Comparison of ENCODE assay signal across 10 cellular contexts in genomic region chr6:166167801-166168615, GRCh38. TPM values are rescaled to one million over a fixed set of nuclear protein-coding genes. Genes with fewer than 3 reads are reported as not detected.
A peak's percentile ranks its signal among the peaks of the same experiment; 100 is the strongest.
DNase-seq lines count a peak whose midpoint lies in the region; ATAC-seq and TF ChIP-seq lines count a peak whose summit lies in the region.
"Had no signal": no experiment of that assay in that cellular context is flagged by ENCODE, and none has a peak within 500 bp of the region (broad histone marks: within the 10 kb centered on the region; RNA-seq: fewer than 3 reads in every experiment).

TSS of gene TBXT (minus strand) at chr6:166167851. CDS start at chr6:166167591, 260 bp downstream.

- peaks cover 28% of the 10 kb centered on the region for H3K4me1 ChIP-seq in cardiac muscle cell (ENCODE audit: low read depth)
- H3K4me1 ChIP-seq in testis, result peaks cover 12% of the 10 kb centered on the region

- H3K4me3 ChIP-seq in cardiac muscle cell, result peak within 1 kb of the TSS; percentile 27
- H3K4me3 ChIP-seq in iPS-18c (ENCODE audit: insufficient read depth, low read depth, low read length), result peak within 1 kb of the TSS; percentile 51
- peak within 1 kb of the TSS; percentile 9 to 22 for H3K4me3 ChIP-seq in testis

- H3K36me3 ChIP-seq in cardiac muscle cell (no peaks in the 10 kb centered on the region), testis (ENCODE audit: low read depth, missing control alignments) (no peaks in the 10 kb centered on the region)

- TF ChIP-seq POLR2A in testis (IDR thresholded peaks at IDR 0.05), result no peak

- H3K27ac ChIP-seq in cardiac muscle cell (no peak within 1 kb of the TSS), testis (no peak within 1 kb of the TSS)
- H3K27ac ChIP-seq: epithelial cell of prostate had no signal

- TF ChIP-seq CTCF in cardiac muscle cell (IDR thresholded peaks at IDR 0.05; ENCODE audit: low read depth, low read length) (no peak), testis (IDR thresholded peaks at IDR 0.05) (no peak)

- no peak for ATAC-seq in left ventricle myocardium superior
- ATAC-seq in GM21825 (IDR thresholded peaks at IDR 0.05; ENCODE audit: unreplicated experiment), result no peak
- no peak for ATAC-seq in HG03432 (IDR thresholded peaks at IDR 0.05; ENCODE audit: unreplicated experiment)

- intact Hi-C loops in left ventricle myocardium superior (cut with micrococcal nuclease), result no loop called here
- intact Hi-C loops in testis (cut with DNase I; ENCODE audit: low total_unique reads), result no loop called here

- WGBS in testis, 2 donors, result 0 to 1% methylated on average over 16 to 63 of the region's 79 CpGs

- peak in 1 of 2 donors; percentile 11 for DNase-seq in cardiac muscle cell (ENCODE audit: low read depth in 1 of 2, low spot score in 1 of 2)
- DNase-seq in left ventricle myocardium superior, result no peak
- DNase-seq in SW480 (ENCODE audit: low spot score), result peak; percentile 39
- no peak for DNase-seq in testis
- DNase-seq in NCI-H82 treated with DMSO at 0.1 percent for 48 hours (lab: John Stamatoyannopoulos, UW; ENCODE audit: unreplicated experiment), result no peak

- H3K9me3 ChIP-seq in cardiac muscle cell (ENCODE audit: low read depth) (no peaks in the 10 kb centered on the region), iPS-18c (ENCODE audit: control insufficient read depth, insufficient read depth, low read length) (no peaks in the 10 kb centered on the region), testis (no peaks in the 10 kb centered on the region)

- H3K27me3 ChIP-seq in cardiac muscle cell (peaks cover 100% of the 10 kb centered on the region), testis (no peaks in the 10 kb centered on the region)

RNA-seq across cellular contexts. Expression of gene TBXT, which starts in this region (rescaled TPM):
- total RNA-seq in cardiac muscle cell, result not detected in 2 replicates
- polyA plus RNA-seq in cardiac muscle cell, result not detected in 2 replicates
- not detected for total RNA-seq in left ventricle myocardium superior
- 1 to 10 TPM in 1 of 2 donors, under 1 TPM in 1; 0.24 to 1.2 TPM for total RNA-seq in testis
- polyA plus RNA-seq in testis (ENCODE audit: insufficient read depth, low read depth, low replicate concordance), result 0.26 TPM
- total RNA-seq: T-helper 1 cell treated with Interleukin-12 subunit alpha and Interleukin-12 subunit beta and Interleukin-4 antibody, amounts not matched to agents 30 ng/mL and 1 ng/mL, for 36 hours had no signal
